ENCODE assay signal across 18 cellular contexts in genomic region chr12:108815369-108815768, GRCh38. TPM values are rescaled to one million over a fixed set of nuclear protein-coding genes. Genes with fewer than 3 reads are reported as not detected.
DNase-seq lines count a peak whose midpoint lies in the region; ATAC-seq, FAIRE-seq and TF ChIP-seq lines count a peak whose summit lies in the region.
"Had no signal": no experiment of that assay in that cellular context is flagged by ENCODE, and none has a peak within 500 bp of the region (broad histone marks: within the 10 kb centered on the region; RNA-seq: fewer than 3 reads in every experiment).

No MANE protein-coding gene starts in this region.

- CTCF ChIA-PET in K562 (lab: Yijun Ruan, JAX; ENCODE audit: low intra/inter-chr PET ratio): no interaction called here

- H4K20me1 ChIP-seq in K562 (replicated peaks; ENCODE audit: control insufficient read depth, insufficient read depth, low read length): peaks cover 12% of the 10 kb centered on the region

- no peaks in the 10 kb centered on the region for H3K27me3 ChIP-seq in right atrium auricular region
- no peaks in the 10 kb centered on the region for H3K27me3 ChIP-seq in K562 (ENCODE audit: control insufficient read depth in 2 of 2, insufficient read depth in 2 of 2, low read length in 2 of 2)
- H3K27me3 ChIP-seq in thyroid gland: no peaks in the 10 kb centered on the region
- H3K27me3 ChIP-seq: adrenal gland, cardiac muscle cell, dorsolateral prefrontal cortex, esophagus muscularis mucosa had no signal

- H3K4me2 ChIP-seq in K562 (ENCODE audit: insufficient read depth, low read length): no peak overlapping the region

- H3K4me3 ChIP-seq in right atrium auricular region: no peak overlapping the region
- no peak overlapping the region for H3K4me3 ChIP-seq in K562
- H3K4me3 ChIP-seq in thyroid gland (replicated peaks in 1 of 3): no peak overlapping the region
- H3K4me3 ChIP-seq: adrenal gland, cardiac muscle cell, dorsolateral prefrontal cortex, esophagus muscularis mucosa, lung had no signal

- no TSS peak for BruUV-seq in K562 (replicated peaks; lab: Mats Ljungman, UMichigan)

- in situ Hi-C loops in K562 (cut with MboI): no loop called here

- no peak overlapping the region for H3K9ac ChIP-seq in K562 (ENCODE audit: insufficient read depth in 1 of 2, low read depth in 2 of 2, low read length in 2 of 2)

- no peak overlapping the region for H2AFZ ChIP-seq in K562 (ENCODE audit: low read depth, low read length)

- intact Hi-C loops in Right ventricle myocardium superior (cut with DNase I) (loop anchor here (5.0 kb wide), 1 partner anchor 37 kb away; no protein-coding TSS in a partner anchor), K562 (cut with micrococcal nuclease) (no loop called here), thyroid gland (cut with DNase I) (no loop called here), left colon (cut with DNase I, micrococcal nuclease) (no loop called here)

- H3K27ac Mint-ChIP-seq in nephron progenitor cell: peak overlapping the region; percentile 39

- peaks cover 4% of the 10 kb centered on the region for H3K27me3 Mint-ChIP-seq in nephron progenitor cell (ENCODE audit: low read depth, poor library complexity)
- H3K27me3 Mint-ChIP-seq: CD4-positive, alpha-beta memory T cell had no signal

- H3K4me1 ChIP-seq in right atrium auricular region (peaks cover 0 to 61% of the 10 kb centered on the region in 2 donors), K562 (replicated peaks in 1 of 2; ENCODE audit: control insufficient read depth in 2 of 2, insufficient read depth in 2 of 2, low read length in 2 of 2) (peaks cover 6 to 17% of the 10 kb centered on the region in 2 experiments), thyroid gland (peaks cover 31 to 46% of the 10 kb centered on the region in 2 donors)

- no peaks in the 10 kb centered on the region for H3K79me2 ChIP-seq in K562 (ENCODE audit: control insufficient read depth, insufficient read depth, low read length)

- no peak for TF ChIP-seq POLR2A in K562 (conservative IDR thresholded peaks at IDR 0.05)
- TF ChIP-seq POLR2A in thyroid gland (IDR thresholded peaks at IDR 0.05): no peak

- POLR2A ChIA-PET in K562 (lab: Yijun Ruan, JAX): interaction anchor here (0.6 to 1.8 kb wide), 3 partner anchors 12 to 366 kb away, joined by 3 to 4 read pairs (median 3); no protein-coding TSS in a partner anchor

- no peaks in the 10 kb centered on the region for H3K9me1 ChIP-seq in K562 (ENCODE audit: control insufficient read depth, insufficient read depth, low read length)

- TF ChIP-seq CTCF in right atrium auricular region (IDR thresholded peaks at IDR 0.05) (no peak), K562 (IDR thresholded peaks at IDR 0.05 in 2 of 3, conservative IDR thresholded peaks at IDR 0.05 in 1 of 3; ENCODE audit: insufficient read depth in 2 of 3, low read depth in 1 of 3, low read length in 3 of 3) (no peak), nephron progenitor cell (IDR thresholded peaks at IDR 0.05) (no peak), thyroid gland (IDR thresholded peaks at IDR 0.05) (no peak)

- TF ChIP-seq EP300 in K562 (IDR thresholded peaks at IDR 0.05; ENCODE audit: low read length): no peak

- H3K4me3 Mint-ChIP-seq in nephron progenitor cell: no peak overlapping the region
- H3K4me3 Mint-ChIP-seq: CD4-positive, alpha-beta memory T cell had no signal

- H3K27ac ChIP-seq in right atrium auricular region (peak overlapping the region; percentile 68 to 70), K562 (ENCODE audit: extremely low read depth, low read depth, low read length) (no peak overlapping the region), thyroid gland (peak overlapping the region; percentile 82 to 85 (median 83))
- H3K27ac ChIP-seq: cardiac muscle cell had no signal

- H3K36me3 Mint-ChIP-seq in nephron progenitor cell (ENCODE audit: low read depth): peaks cover 74% of the 10 kb centered on the region

- FAIRE-seq in K562 (lab: Jason Lieb, UNC): no peak

- ATAC-seq in Right ventricle myocardium superior (ENCODE audit: poor library complexity) (no peak), K562 (no peak), left colon (no peak)

- H3K9me3 ChIP-seq in right atrium auricular region (no peaks in the 10 kb centered on the region), K562 (replicated peaks; ENCODE audit: control insufficient read depth, insufficient read depth, low read depth, low read length) (no peaks in the 10 kb centered on the region), thyroid gland (no peaks in the 10 kb centered on the region)
- H3K9me3 ChIP-seq: adrenal gland, esophagus muscularis mucosa had no signal

- peaks cover 65% of the 10 kb centered on the region for H3K36me3 ChIP-seq in right atrium auricular region
- no peaks in the 10 kb centered on the region for H3K36me3 ChIP-seq in K562 (ENCODE audit: control insufficient read depth, insufficient read depth, low read length)
- peaks cover 11 to 13% of the 10 kb centered on the region in 2 donors for H3K36me3 ChIP-seq in thyroid gland

- WGBS in K562 (ENCODE audit: insufficient coverage, low coverage, missing lambda C conversion rate): 72% methylated on average over 10 of the region's 10 CpGs
- 64 to 69% methylated on average over 10 of the region's 10 CpGs for WGBS in thyroid gland, 2 donors

- DNase-seq in right atrium auricular region (ENCODE audit: low spot score): no peak
- no peak for DNase-seq in Right ventricle myocardium superior
- no peak for DNase-seq in K562 (ENCODE audit: extremely low read depth in 1 of 4, low spot score in 3 of 4)
- DNase-seq in nephron progenitor cell: no peak
- DNase-seq in thyroid gland: peak in 1 of 2 donors; percentile 25
- DNase-seq in left colon: no peak
- DNase-seq in inferior parietal cortex (ENCODE audit: extremely low spot score): no peak
- DNase-seq in mesenteric fat pad (ENCODE audit: low spot score): no peak
- DNase-seq: adrenal gland; CD4-positive, alpha-beta memory T cell; Kasumi-1; NCI-H510A treated with DMSO at 0.1 percent for 48 hours; stimulated activated CD4-positive, alpha-beta T cell treated with anti-CD3 and anti-CD28 coated beads, Interleukin-12 subunit alpha, Interleukin-12 subunit beta, amount 100 ng/mL, for 4 hours had no signal

- TF ChIP-seq RAD21 in K562 (CRISPR knock-in tag; conservative IDR thresholded peaks at IDR 0.05 in 1 of 2, IDR thresholded peaks at IDR 0.05 in 1 of 2): no peak

- H3K4me1 Mint-ChIP-seq in nephron progenitor cell: peaks cover 49% of the 10 kb centered on the region
- H3K4me1 Mint-ChIP-seq: CD4-positive, alpha-beta memory T cell had no signal

- no peaks in the 10 kb centered on the region for H3K9me3 Mint-ChIP-seq in nephron progenitor cell
- H3K9me3 Mint-ChIP-seq: activated T-helper 2 cell treated with anti-CD3 and anti-CD28 coated beads, Interferon-gamma antibody, Interleukin-2, Interleukin-4, amounts not matched to agents 10 μg/mL and 5 μg/mL and 100 μg/mL, durations not matched to agents 14 hours and 24 hours and 36 hours; CD4-positive, alpha-beta memory T cell had no signal

TF ChIP-seq in K562, 482 proteins besides CTCF, POLR2A, EP300 and RAD21 (continues in another document):
- TF ChIP-seq CBX8 (IDR thresholded peaks at IDR 0.05; ENCODE audit: borderline replicate concordance, extremely low read depth, low read depth, low read length, poor library complexity, severe bottlenecking): no peak
- TF ChIP-seq MTF1 (CRISPR knock-in tag; IDR thresholded peaks at IDR 0.05; ENCODE audit: borderline replicate concordance): no peak

RNA-seq across cellular contexts. Expression of gene SSH1, which starts 42.0 kb away (rescaled TPM):
- 10 to 100 TPM; 22.0 to 25.9 TPM for total RNA-seq in right atrium auricular region
- total RNA-seq in Right ventricle myocardium superior: 26.3 TPM
- 12.8 and 19.4 TPM in 2 replicates for total RNA-seq in K562 (2011; cell fraction: chromatin; rRNA removed; ENCODE audit: low replicate concordance)
- 8.0 and 10.2 TPM in 2 replicates for total RNA-seq in K562 (2011; cell fraction: nucleolus; rRNA removed)
- total RNA-seq in K562 (2011; cell fraction: nucleoplasm; rRNA removed): 7.7 and 9.5 TPM in 2 replicates
- total RNA-seq in K562 (2014; rRNA removed): 2.0 and 2.9 TPM in 2 replicates
- 2.3 and 2.5 TPM in 2 replicates for total RNA-seq in K562 (2014; rRNA removed; fragmentation: Illumina TruSeq; extraction: Trizol)
- 1.7 and 2.2 TPM in 2 replicates for total RNA-seq in K562 (2015; rRNA removed; fragmentation: Illumina TruSeq; extraction: Trizol)
- total RNA-seq in K562 (2021): 5.5 and 6.5 TPM in 2 replicates
- 3.4 and 4.2 TPM in 2 replicates for polyA plus RNA-seq in K562 (2011; rRNA removed)
- 2.8 and 3.3 TPM in 2 replicates for polyA plus RNA-seq in K562 (2011; cell fraction: cytosol; rRNA removed)
- 4.0 and 4.1 TPM in 2 replicates for polyA plus RNA-seq in K562 (2011; cell fraction: nucleus; rRNA removed)
- 3.3 and 5.5 TPM in 2 replicates for polyA plus RNA-seq in K562 (2012)
- 2.5 and 3.1 TPM in 2 replicates for polyA plus RNA-seq in K562 (2014; fragmentation: Illumina TruSeq; extraction: Trizol)
- under 1 TPM; 0.41 to 0.45 TPM for polyA plus RNA-seq in K562 (2014; fragmentation: Nextera tagmentation; extraction: Ambion mirVana)
- polyA plus RNA-seq in K562 (2014; rRNA removed): 2.3 and 2.8 TPM in 2 replicates
- polyA minus RNA-seq in K562 (2011; rRNA and poly(A)+ RNA removed): 4.5 and 5.0 TPM in 2 replicates
- polyA minus RNA-seq in K562 (2011; cell fraction: cytosol; rRNA and poly(A)+ RNA removed): 2.5 and 4.4 TPM in 2 replicates
- 4.7 and 5.2 TPM in 2 replicates for polyA minus RNA-seq in K562 (2011; cell fraction: nucleus; rRNA and poly(A)+ RNA removed)
- 10 to 100 TPM; 13.0 to 26.8 (median 21.7) TPM for total RNA-seq in thyroid gland
- total RNA-seq in left colon: 10 to 100 TPM; 24.6 to 28.2 TPM
- 63.2 TPM for total RNA-seq in mesenteric fat pad
